23 cellular contexts compared by ENCODE assay signal in genomic region chr5:179079165-179079987, GRCh38.
"Had no signal": no experiment of that assay in that cellular context is flagged by ENCODE, and none has a peak within 500 bp of the region (broad histone marks: within the 10 kb centered on the region; RNA-seq: fewer than 3 reads in every experiment).

No MANE protein-coding gene starts in this region.

- DNase-seq: activated CD4-positive, alpha-beta memory T cell treated with anti-CD3 and anti-CD28 coated beads for 36 hours; activated CD4-positive, alpha-beta T cell treated with anti-CD3 and anti-CD28 coated beads for 36 hours; activated gamma-delta T cell treated with Interleukin-2 at 50 U/mL for 16 hours; activated T-cell treated with anti-CD3 and anti-CD28 coated beads for 4 hours; amniotic stem cell; body of pancreas; cortex of kidney; gastrocnemius medialis; head of caudate nucleus; kidney glomerular epithelial cell; left ventricle myocardium inferior; naive thymus-derived CD8-positive, alpha-beta T cell; ovary; sigmoid colon; stimulated activated CD4-positive, alpha-beta T cell treated with anti-CD3 and anti-CD28 coated beads, Interleukin-4, amount 100 ng/mL, for 4 hours; stimulated activated naive B cell treated with anti-CD40 and anti-IgM and Interleukin-4, amounts not matched to agents 10 μg/mL and 1 μg/mL and 100 μg/mL, for 72 hours; thyroid gland had no signal

- ATAC-seq: activated CD4-positive, alpha-beta T cell treated with anti-CD3 and anti-CD28 coated beads for 36 hours; body of pancreas; esophagus mucosa; gastrocnemius medialis; naive thymus-derived CD8-positive, alpha-beta T cell; stimulated activated naive B cell treated with anti-CD40 and anti-IgM and Interleukin-4, amounts not matched to agents 10 μg/mL and 1 μg/mL and 100 μg/mL, for 72 hours; WTC11 had no signal

- H3K27ac Mint-ChIP-seq: activated CD4-positive, alpha-beta memory T cell treated with anti-CD3 and anti-CD28 coated beads for 36 hours; activated CD4-positive, alpha-beta T cell treated with anti-CD3 and anti-CD28 coated beads for 36 hours; activated naive CD8-positive, alpha-beta T cell; activated T-helper 1 cell treated with anti-CD3 and anti-CD28 coated beads, Interleukin-12 subunit alpha, Interleukin-12 subunit beta, Interleukin-2, Interleukin-4 antibody, amounts not matched to agents 30 ng/mL and 10 ng/mL and 1 ng/mL, durations not matched to agents 14 hours and 24 hours and 36 hours; memory B cell; naive thymus-derived CD8-positive, alpha-beta T cell; stimulated activated naive B cell treated with anti-CD40 and anti-IgM and Interleukin-4, amounts not matched to agents 10 μg/mL and 1 μg/mL and 100 μg/mL, for 72 hours; T-helper 2 cell treated with Interferon-gamma antibody and Interleukin-4, amounts not matched to agents 5 μg/mL and 100 μg/mL, for 36 hours; WTC11 had no signal

- H3K27ac ChIP-seq: body of pancreas, gastrocnemius medialis, left ventricle myocardium inferior, ovary, sigmoid colon, thyroid gland had no signal

- H3K4me3 ChIP-seq: body of pancreas, left ventricle myocardium inferior, ovary, sigmoid colon, thyroid gland had no signal

- H3K4me1 ChIP-seq: body of pancreas, gastrocnemius medialis, left ventricle myocardium inferior, sigmoid colon, thyroid gland had no signal

- H3K9me3 ChIP-seq: thyroid gland had no signal

- H3K27me3 ChIP-seq: body of pancreas, ovary, sigmoid colon, thyroid gland had no signal

- H3K27me3 Mint-ChIP-seq: activated CD4-positive, alpha-beta memory T cell treated with anti-CD3 and anti-CD28 coated beads for 36 hours; activated CD4-positive, alpha-beta T cell treated with anti-CD3 and anti-CD28 coated beads for 36 hours; activated naive CD8-positive, alpha-beta T cell; memory B cell; naive thymus-derived CD8-positive, alpha-beta T cell; stimulated activated naive B cell treated with anti-CD40 and anti-IgM and Interleukin-4, amounts not matched to agents 10 μg/mL and 1 μg/mL and 100 μg/mL, for 72 hours had no signal

- H3K4me3 Mint-ChIP-seq: activated CD4-positive, alpha-beta memory T cell treated with anti-CD3 and anti-CD28 coated beads for 36 hours; activated CD4-positive, alpha-beta T cell treated with anti-CD3 and anti-CD28 coated beads for 36 hours; activated naive CD8-positive, alpha-beta T cell; activated T-helper 1 cell treated with anti-CD3 and anti-CD28 coated beads, Interleukin-12 subunit alpha, Interleukin-12 subunit beta, Interleukin-2, Interleukin-4 antibody, amounts not matched to agents 30 ng/mL and 10 ng/mL and 1 ng/mL, durations not matched to agents 14 hours and 24 hours and 36 hours; memory B cell; stimulated activated naive B cell treated with anti-CD40 and anti-IgM and Interleukin-4, amounts not matched to agents 10 μg/mL and 1 μg/mL and 100 μg/mL, for 72 hours; T-helper 2 cell treated with Interferon-gamma antibody and Interleukin-4, amounts not matched to agents 5 μg/mL and 100 μg/mL, for 36 hours; WTC11 had no signal

- H3K4me1 Mint-ChIP-seq: activated CD4-positive, alpha-beta T cell treated with anti-CD3 and anti-CD28 coated beads for 36 hours; memory B cell; naive thymus-derived CD8-positive, alpha-beta T cell; stimulated activated naive B cell treated with anti-CD40 and anti-IgM and Interleukin-4, amounts not matched to agents 10 μg/mL and 1 μg/mL and 100 μg/mL, for 72 hours; WTC11 had no signal
